In the genomic region with DNA sequence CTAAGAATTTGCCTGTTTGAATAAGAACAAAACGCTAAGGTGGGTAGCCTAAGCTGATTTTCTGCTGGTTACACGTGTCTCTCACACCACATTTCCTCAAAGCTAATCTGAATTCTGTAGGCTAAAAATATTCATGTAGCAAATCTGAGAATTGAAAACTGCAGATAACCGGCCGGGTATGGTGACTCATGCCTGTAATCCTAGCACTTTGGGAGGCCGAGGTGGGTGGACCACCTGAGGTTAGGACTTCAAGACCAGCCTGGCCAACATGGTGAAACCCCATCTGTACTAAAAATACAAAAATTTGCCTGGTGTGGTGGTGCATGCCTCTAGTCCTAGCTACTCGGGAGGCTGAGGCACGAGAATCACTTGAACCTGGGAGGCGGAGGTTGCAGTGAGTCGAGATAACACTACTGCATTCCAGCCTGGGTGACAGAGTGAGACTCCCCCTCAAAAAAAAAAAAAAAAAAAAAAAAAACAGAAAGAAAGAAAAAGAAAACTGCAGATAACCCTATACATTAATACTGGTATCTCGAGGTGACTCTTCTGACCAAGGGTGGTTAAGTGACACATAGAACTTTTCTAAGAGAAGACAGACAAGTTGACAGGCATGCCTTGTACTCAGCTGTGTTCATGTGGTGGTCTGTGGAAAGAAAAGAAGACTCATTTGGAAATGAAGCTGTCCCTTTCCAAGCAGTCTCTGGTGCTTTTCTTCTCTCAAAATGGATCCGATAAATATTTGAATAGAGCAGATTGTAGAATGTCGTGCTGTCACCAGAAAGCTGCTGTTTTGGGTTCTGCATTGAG, we compare ENCODE assay signal across 9 cellular contexts. TPM values are rescaled to one million over a fixed set of nuclear protein-coding genes. Genes with fewer than 3 reads are reported as not detected.
DNase-seq lines count a peak whose midpoint lies in the region; ATAC-seq, FAIRE-seq and TF ChIP-seq lines count a peak whose summit lies in the region.
"Had no signal": no experiment of that assay in that cellular context is flagged by ENCODE, and none has a peak within 500 bp of the region (broad histone marks: within the 10 kb centered on the region; RNA-seq: fewer than 3 reads in every experiment).

No MANE protein-coding gene starts in this region.

- no peak for FAIRE-seq in D721Med (lab: Jason Lieb, UNC)

- peak overlapping the region; percentile 37 for H3K27ac Mint-ChIP-seq in MCF 10A (ENCODE audit: low read depth, unreplicated experiment)

- peaks cover 38% of the 10 kb centered on the region for H3K36me3 Mint-ChIP-seq in MCF 10A (ENCODE audit: insufficient read depth, unreplicated experiment)

- intact Hi-C loops in MCF 10A (cut with micrococcal nuclease) (no loop called here), breast epithelium (cut with DNase I; ENCODE audit: low total_unique reads) (no loop called here), stomach (cut with DNase I; ENCODE audit: low total_unique reads) (loop anchor here (10.0 kb wide), 1 partner anchor 151 kb away; no protein-coding TSS in a partner anchor), sigmoid colon (cut with DNase I) (loop anchor here (10.0 kb wide), 1 partner anchor 321 kb away; no protein-coding TSS in a partner anchor)

- H3K27me3 Mint-ChIP-seq in MCF 10A (ENCODE audit: insufficient read depth, unreplicated experiment): no peaks in the 10 kb centered on the region
- H3K27me3 Mint-ChIP-seq: dendritic cell treated with granulocyte-macrophage colony-stimulating factor and Interleukin-4, amounts not matched to agents 40 ng/mL and 50 ng/mL, for 4 days had no signal

- 37 to 59% (median 57%) methylated on average over 12 of the region's 12 CpGs for WGBS in stomach, 5 donors
- 83% methylated on average over 12 of the region's 12 CpGs for WGBS in sigmoid colon, 2 donors

- H3K4me1 Mint-ChIP-seq in MCF 10A (ENCODE audit: insufficient read depth, unreplicated experiment): peaks cover 18% of the 10 kb centered on the region

- H3K27ac ChIP-seq in breast epithelium (no peak overlapping the region), stomach (peak overlapping the region; percentile 61 to 85 (median 71)), sigmoid colon (no peak overlapping the region)

- H3K9me3 ChIP-seq in breast epithelium: no peaks in the 10 kb centered on the region
- no peaks in the 10 kb centered on the region for H3K9me3 ChIP-seq in stomach
- H3K9me3 ChIP-seq in sigmoid colon: no peaks in the 10 kb centered on the region

- BruUV-seq in MCF 10A (replicated peaks; lab: Mats Ljungman, UMichigan): no TSS peak

- no peaks in the 10 kb centered on the region for H3K9me3 Mint-ChIP-seq in MCF 10A (ENCODE audit: unreplicated experiment)
- H3K9me3 Mint-ChIP-seq: dendritic cell treated with granulocyte-macrophage colony-stimulating factor and Interleukin-4, amounts not matched to agents 40 ng/mL and 50 ng/mL, for 4 days had no signal

- ATAC-seq in HG03175 (IDR thresholded peaks at IDR 0.05; ENCODE audit: unreplicated experiment): peak; percentile 43
- no peak for ATAC-seq in GM21367 (IDR thresholded peaks at IDR 0.05; ENCODE audit: unreplicated experiment)

- POLR2A ChIA-PET in MCF 10A (lab: Yijun Ruan, JAX): interaction anchor here (0.6 to 1.9 kb wide), 7 partner anchors 9 to 162 kb away, joined by 3 to 12 read pairs (median 6); no protein-coding TSS in a partner anchor

- no peaks in the 10 kb centered on the region for H3K4me1 ChIP-seq in breast epithelium
- H3K4me1 ChIP-seq in stomach: peaks cover 16 to 44% (median 28%) of the 10 kb centered on the region in 4 donors
- peaks cover 0 to 9% (median 0%) of the 10 kb centered on the region in 4 donors for H3K4me1 ChIP-seq in sigmoid colon

- no peaks in the 10 kb centered on the region for H3K36me3 ChIP-seq in breast epithelium
- H3K36me3 ChIP-seq in stomach: peaks cover 18 to 57% (median 43%) of the 10 kb centered on the region in 4 donors
- H3K36me3 ChIP-seq in sigmoid colon: peaks cover 5 to 32% (median 8%) of the 10 kb centered on the region in 4 donors

- TF ChIP-seq EP300 in stomach (IDR thresholded peaks at IDR 0.05): no peak
- no peak for TF ChIP-seq EP300 in sigmoid colon (IDR thresholded peaks at IDR 0.05)

- no peak for TF ChIP-seq CTCF in MCF 10A (IDR thresholded peaks at IDR 0.05; ENCODE audit: unreplicated experiment)
- TF ChIP-seq CTCF in breast epithelium (IDR thresholded peaks at IDR 0.05): no peak
- no peak for TF ChIP-seq CTCF in stomach (IDR thresholded peaks at IDR 0.05)
- no peak for TF ChIP-seq CTCF in sigmoid colon (IDR thresholded peaks at IDR 0.05)
- no peak for TF ChIP-seq CTCF in D721Med (IDR thresholded peaks at IDR 0.05; ENCODE audit: insufficient read depth, missing control alignments)

- DNase-seq in MCF 10A (ENCODE audit: unreplicated experiment): no peak
- DNase-seq in breast epithelium (ENCODE audit: low spot score in 2 of 2): no peak
- peak; percentile 41 for DNase-seq in amniotic epithelial cell (ENCODE audit: low read depth)
- no peak for DNase-seq in stomach
- no peak for DNase-seq in sigmoid colon
- DNase-seq in D721Med (ENCODE audit: insufficient read length, low spot score): no peak

- TF ChIP-seq POLR2A in breast epithelium (IDR thresholded peaks at IDR 0.05) (no peak), stomach (IDR thresholded peaks at IDR 0.05) (no peak), sigmoid colon (IDR thresholded peaks at IDR 0.05) (no peak)

- CTCF ChIA-PET in MCF 10A (lab: Yijun Ruan, JAX): interaction anchor here (0.5 to 1.0 kb wide), 3 partner anchors 9 to 311 kb away, joined by 3 to 5 read pairs (median 3); no protein-coding TSS in a partner anchor

- no peak overlapping the region for H3K4me3 Mint-ChIP-seq in MCF 10A (ENCODE audit: unreplicated experiment)
- H3K4me3 Mint-ChIP-seq: dendritic cell treated with granulocyte-macrophage colony-stimulating factor and Interleukin-4, amounts not matched to agents 40 ng/mL and 50 ng/mL, for 4 days had no signal

- H3K27me3 ChIP-seq in breast epithelium (no peaks in the 10 kb centered on the region), stomach (no peaks in the 10 kb centered on the region), sigmoid colon (no peaks in the 10 kb centered on the region)

- no peak overlapping the region for H3K4me3 ChIP-seq in breast epithelium
- H3K4me3 ChIP-seq in stomach: no peak overlapping the region
- H3K4me3 ChIP-seq in sigmoid colon: no peak overlapping the region

RNA-seq across cellular contexts. Expression of a gene that starts 24.7 kb away (rescaled TPM):
- total RNA-seq in MCF 10A (2022): 58.9 and 69.9 TPM in 2 replicates
- 100 to 1,000 TPM in 1 of 3 donors, 10 to 100 TPM in 2; 73.3 to 102 (median 97.3) TPM for total RNA-seq in breast epithelium
- 100 to 1,000 TPM in 2 of 5 donors, 10 to 100 TPM in 3; 50.4 to 185 (median 75.5) TPM for total RNA-seq in stomach
- 10 to 100 TPM in 1 of 3 donors, 1 to 10 TPM in 2; 9.0 to 14.2 (median 9.7) TPM for polyA plus RNA-seq in stomach
- total RNA-seq in sigmoid colon: 100 to 1,000 TPM in 1 of 4 donors, 10 to 100 TPM in 3; 46.7 to 102 (median 77.6) TPM
- 10 to 100 TPM in 1 of 3 donors, 1 to 10 TPM in 2; 6.0 to 31.6 (median 6.9) TPM for polyA plus RNA-seq in sigmoid colon

RNA-seq across cellular contexts. Expression of a gene that starts 55.9 kb away (rescaled TPM):
- 21.7 and 28.7 TPM in 2 replicates for total RNA-seq in MCF 10A (2022)
- 10 to 100 TPM; 23.7 to 28.6 (median 24.6) TPM for total RNA-seq in breast epithelium
- total RNA-seq in stomach: 10 to 100 TPM in 4 of 5 donors, 1 to 10 TPM in 1; 5.3 to 29.1 (median 25.7) TPM
- polyA plus RNA-seq in stomach: 10 to 100 TPM in 2 of 3 donors, 1 to 10 TPM in 1; 7.7 to 23.5 (median 18.5) TPM
- total RNA-seq in sigmoid colon: 10 to 100 TPM; 16.1 to 25.8 (median 18.6) TPM
- polyA plus RNA-seq in sigmoid colon: 10 to 100 TPM; 25.8 to 45.8 (median 29.4) TPM

Comparison
In these comparisons a context has a peak if more than half of its experiments do, and no peak if none do; other contexts are left out.
1. H3K27ac ChIP-seq: peak in stomach (5 of 5); none in breast epithelium (0 of 2) and sigmoid colon (0 of 4).
2. intact Hi-C loops: an anchor here in stomach (10.0 kb wide) and sigmoid colon (10.0 kb wide); none called in MCF 10A and breast epithelium.